Comparison of ENCODE assay signal across 2 cellular contexts in the genomic region with DNA sequence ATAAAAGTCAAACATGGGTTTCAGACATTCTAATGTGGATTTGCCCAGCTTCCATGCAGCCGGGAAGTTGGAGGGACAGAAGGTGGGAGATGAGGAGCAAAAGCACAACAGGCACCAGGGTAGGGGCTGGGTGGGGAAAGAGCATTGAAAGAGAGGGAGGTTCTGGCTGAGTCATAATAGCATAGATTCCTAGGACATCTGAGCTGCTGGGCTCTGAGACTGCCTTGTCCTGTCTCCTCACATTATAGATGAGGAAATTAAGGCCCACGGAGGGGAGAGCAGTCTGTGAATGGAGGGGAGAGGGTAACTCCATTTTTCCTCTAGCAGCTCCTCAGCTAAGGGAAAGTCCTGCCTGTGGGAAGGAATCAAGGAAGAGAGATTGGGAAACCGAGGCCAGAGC.
TF ChIP-seq lines count a peak whose summit lies in the region.

No MANE protein-coding gene starts in this region.

TF ChIP-seq in HEK293, 187 proteins besides CTCF, POLR2A, EP300 and RAD21:
- no peak for TF ChIP-seq ZNF223 (tag by site-specific recombination; IDR thresholded peaks at IDR 0.05)
- TF ChIP-seq, protein P1, sequence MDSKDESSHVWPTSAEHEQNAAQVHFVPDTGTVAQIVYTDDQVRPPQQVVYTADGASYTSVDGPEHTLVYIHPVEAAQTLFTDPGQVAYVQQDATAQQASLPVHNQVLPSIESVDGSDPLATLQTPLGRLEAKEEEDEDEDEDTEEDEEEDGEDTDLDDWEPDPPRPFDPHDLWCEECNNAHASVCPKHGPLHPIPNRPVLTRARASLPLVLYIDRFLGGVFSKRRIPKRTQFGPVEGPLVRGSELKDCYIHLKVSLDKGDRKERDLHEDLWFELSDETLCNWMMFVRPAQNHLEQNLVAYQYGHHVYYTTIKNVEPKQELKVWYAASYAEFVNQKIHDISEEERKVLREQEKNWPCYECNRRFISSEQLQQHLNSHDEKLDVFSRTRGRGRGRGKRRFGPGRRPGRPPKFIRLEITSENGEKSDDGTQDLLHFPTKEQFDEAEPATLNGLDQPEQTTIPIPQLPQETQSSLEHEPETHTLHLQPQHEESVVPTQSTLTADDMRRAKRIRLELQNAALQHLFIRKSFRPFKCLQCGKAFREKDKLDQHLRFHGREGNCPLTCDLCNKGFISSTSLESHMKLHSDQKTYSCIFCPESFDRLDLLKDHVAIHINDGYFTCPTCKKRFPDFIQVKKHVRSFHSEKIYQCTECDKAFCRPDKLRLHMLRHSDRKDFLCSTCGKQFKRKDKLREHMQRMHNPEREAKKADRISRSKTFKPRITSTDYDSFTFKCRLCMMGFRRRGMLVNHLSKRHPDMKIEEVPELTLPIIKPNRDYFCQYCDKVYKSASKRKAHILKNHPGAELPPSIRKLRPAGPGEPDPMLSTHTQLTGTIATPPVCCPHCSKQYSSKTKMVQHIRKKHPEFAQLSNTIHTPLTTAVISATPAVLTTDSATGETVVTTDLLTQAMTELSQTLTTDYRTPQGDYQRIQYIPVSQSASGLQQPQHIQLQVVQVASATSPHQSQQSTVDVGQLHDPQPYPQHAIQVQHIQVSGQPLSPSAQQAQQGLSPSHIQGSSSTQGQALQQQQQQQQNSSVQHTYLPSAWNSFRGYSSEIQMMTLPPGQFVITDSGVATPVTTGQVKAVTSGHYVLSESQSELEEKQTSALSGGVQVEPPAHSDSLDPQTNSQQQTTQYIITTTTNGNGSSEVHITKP (tag by site-specific recombination; IDR thresholded peaks at IDR 0.05) = peak; percentile 82
- no peak for TF ChIP-seq ZNF354C (tag by site-specific recombination; IDR thresholded peaks at IDR 0.05; ENCODE audit: borderline replicate concordance, low read depth)
- TF ChIP-seq, protein P2, sequence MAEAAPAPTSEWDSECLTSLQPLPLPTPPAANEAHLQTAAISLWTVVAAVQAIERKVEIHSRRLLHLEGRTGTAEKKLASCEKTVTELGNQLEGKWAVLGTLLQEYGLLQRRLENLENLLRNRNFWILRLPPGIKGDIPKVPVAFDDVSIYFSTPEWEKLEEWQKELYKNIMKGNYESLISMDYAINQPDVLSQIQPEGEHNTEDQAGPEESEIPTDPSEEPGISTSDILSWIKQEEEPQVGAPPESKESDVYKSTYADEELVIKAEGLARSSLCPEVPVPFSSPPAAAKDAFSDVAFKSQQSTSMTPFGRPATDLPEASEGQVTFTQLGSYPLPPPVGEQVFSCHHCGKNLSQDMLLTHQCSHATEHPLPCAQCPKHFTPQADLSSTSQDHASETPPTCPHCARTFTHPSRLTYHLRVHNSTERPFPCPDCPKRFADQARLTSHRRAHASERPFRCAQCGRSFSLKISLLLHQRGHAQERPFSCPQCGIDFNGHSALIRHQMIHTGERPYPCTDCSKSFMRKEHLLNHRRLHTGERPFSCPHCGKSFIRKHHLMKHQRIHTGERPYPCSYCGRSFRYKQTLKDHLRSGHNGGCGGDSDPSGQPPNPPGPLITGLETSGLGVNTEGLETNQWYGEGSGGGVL (tag by site-specific recombination; IDR thresholded peaks at IDR 0.05) = 0 out of 2 replicates have a peak, but pooled peaks have one; percentile 12
- no peak for TF ChIP-seq ZNF169 (tag by site-specific recombination; IDR thresholded peaks at IDR 0.05)
- TF ChIP-seq ZNF792 (tag by site-specific recombination; IDR thresholded peaks at IDR 0.05) = no peak
- TF ChIP-seq ZNF132 (tag by site-specific recombination; IDR thresholded peaks at IDR 0.05; ENCODE audit: borderline replicate concordance) = no peak
- TF ChIP-seq, protein P3, sequence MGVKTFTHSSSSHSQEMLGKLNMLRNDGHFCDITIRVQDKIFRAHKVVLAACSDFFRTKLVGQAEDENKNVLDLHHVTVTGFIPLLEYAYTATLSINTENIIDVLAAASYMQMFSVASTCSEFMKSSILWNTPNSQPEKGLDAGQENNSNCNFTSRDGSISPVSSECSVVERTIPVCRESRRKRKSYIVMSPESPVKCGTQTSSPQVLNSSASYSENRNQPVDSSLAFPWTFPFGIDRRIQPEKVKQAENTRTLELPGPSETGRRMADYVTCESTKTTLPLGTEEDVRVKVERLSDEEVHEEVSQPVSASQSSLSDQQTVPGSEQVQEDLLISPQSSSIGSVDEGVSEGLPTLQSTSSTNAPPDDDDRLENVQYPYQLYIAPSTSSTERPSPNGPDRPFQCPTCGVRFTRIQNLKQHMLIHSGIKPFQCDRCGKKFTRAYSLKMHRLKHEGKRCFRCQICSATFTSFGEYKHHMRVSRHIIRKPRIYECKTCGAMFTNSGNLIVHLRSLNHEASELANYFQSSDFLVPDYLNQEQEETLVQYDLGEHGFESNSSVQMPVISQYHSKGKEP (tag by site-specific recombination; IDR thresholded peaks at IDR 0.05) = no peak
- TF ChIP-seq ZNF596 (tag by site-specific recombination; IDR thresholded peaks at IDR 0.05) = no peak
- no peak for TF ChIP-seq ZFP41 (tag by site-specific recombination; IDR thresholded peaks at IDR 0.05; ENCODE audit: borderline replicate concordance)
- no peak for TF ChIP-seq ZSCAN30 (tag by site-specific recombination; IDR thresholded peaks at IDR 0.05)
- no peak for TF ChIP-seq ZNF324 (tag by site-specific recombination; IDR thresholded peaks at IDR 0.05)
- TF ChIP-seq OVOL3 (tag by site-specific recombination; IDR thresholded peaks at IDR 0.05) = no peak

TF ChIP-seq in K562, 482 proteins besides CTCF, POLR2A, EP300 and RAD21:
- TF ChIP-seq NFE2 (IDR thresholded peaks at IDR 0.05; ENCODE audit: low read depth) (0 out of 2 replicates have a peak, but pooled peaks have one; percentile 5), SRSF3 (IDR thresholded peaks at IDR 0.05; ENCODE audit: insufficient read depth, low read length) (no peak)
